ENCODE assay signal across 9 cellular contexts in the genomic region with DNA sequence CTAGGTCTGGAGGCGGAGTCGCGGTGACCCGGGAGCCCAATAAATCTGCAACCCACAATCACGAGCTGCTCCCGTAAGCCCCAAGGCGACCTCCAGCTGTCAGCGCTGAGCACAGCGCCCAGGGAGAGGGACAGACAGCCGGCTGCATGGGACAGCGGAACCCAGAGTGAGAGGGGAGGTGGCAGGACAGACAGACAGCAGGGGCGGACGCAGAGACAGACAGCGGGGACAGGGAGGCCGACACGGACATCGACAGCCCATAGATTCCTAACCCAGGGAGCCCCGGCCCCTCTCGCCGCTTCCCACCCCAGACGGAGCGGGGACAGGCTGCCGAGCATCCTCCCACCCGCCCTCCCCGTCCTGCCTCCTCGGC. TPM values are rescaled to one million over a fixed set of nuclear protein-coding genes. Genes with fewer than 3 reads are reported as not detected.
DNase-seq lines count a peak whose midpoint lies in the region; ATAC-seq and TF ChIP-seq lines count a peak whose summit lies in the region.
"Had no signal": no experiment of that assay in that cellular context is flagged by ENCODE, and none has a peak within 500 bp of the region (broad histone marks: within the 10 kb centered on the region; RNA-seq: fewer than 3 reads in every experiment).

A gene (plus strand): TSS at position 68 of the 373 bp plus-strand sequence. CDS start 375 bp downstream, outside the sequence.

- H3K4me1 Mint-ChIP-seq in GM23338 (peaks cover 12% of the 10 kb centered on the region), neural progenitor cell (peaks cover 2% of the 10 kb centered on the region)

- TF ChIP-seq CTCF in GM23338 (conservative IDR thresholded peaks at IDR 0.05; ENCODE audit: low read depth in 2 of 2) (no peak; a peak in 1 of 4 replicates), neural progenitor cell (IDR thresholded peaks at IDR 0.05) (no peak)

- H3K27ac Mint-ChIP-seq in GM23338 (no peak within 1 kb of the TSS), neural progenitor cell (no peak within 1 kb of the TSS)
- H3K27ac Mint-ChIP-seq in activated naive CD4-positive, alpha-beta T cell treated with anti-CD3 and anti-CD28 coated beads, Interleukin-2, amount 50 U/mL, for 72 hours = peak within 1 kb of the TSS; percentile 36 to 63

- H3K4me3 ChIP-seq in GM23338 (0 out of 2 replicates have a peak within 1 kb of the TSS, but pooled peaks have one; percentile 30), neural progenitor cell (no peak within 1 kb of the TSS)

- ATAC-seq in GM23338 (no peak; the same call in 2 of the 3 replicates), HG02885 (IDR thresholded peaks at IDR 0.05; ENCODE audit: poor library complexity, unreplicated experiment) (no peak)
- ATAC-seq in activated naive CD4-positive, alpha-beta T cell treated with anti-CD3 and anti-CD28 coated beads, Interleukin-2, amount 50 U/mL, for 72 hours = peak; percentile 16 to 25

- H3F3A ChIP-seq in GM23338 (replicated peaks; ENCODE audit: low read depth) (peaks cover 11% of the 10 kb centered on the region; the same call in 1 of the 2 replicates), neural progenitor cell (ENCODE audit: low read depth) (peaks cover 8% of the 10 kb centered on the region)

- no peaks in the 10 kb centered on the region for H3K9me3 ChIP-seq in neural progenitor cell (ENCODE audit: low read depth)

- H3K27ac ChIP-seq in GM23338 (ENCODE audit: low read depth) = no peak within 1 kb of the TSS
- H3K27ac ChIP-seq in neural progenitor cell = no peak within 1 kb of the TSS

- peaks cover 41% of the 10 kb centered on the region for H3K27me3 ChIP-seq in GM23338 (ENCODE audit: insufficient read depth)
- peaks cover 57% of the 10 kb centered on the region for H3K27me3 ChIP-seq in neural progenitor cell

- H3K9me3 Mint-ChIP-seq in GM23338 (no peaks in the 10 kb centered on the region), neural progenitor cell (no peaks in the 10 kb centered on the region)
- H3K9me3 Mint-ChIP-seq in activated naive CD4-positive, alpha-beta T cell treated with anti-CD3 and anti-CD28 coated beads, Interleukin-2, amount 50 U/mL, for 72 hours = no peaks in the 10 kb centered on the region

- peaks cover 12% of the 10 kb centered on the region; the same call in 1 of the 2 replicates for H3K4me1 ChIP-seq in GM23338 (ENCODE audit: insufficient read depth)
- H3K4me1 ChIP-seq in neural progenitor cell = no peaks in the 10 kb centered on the region

- H3K79me2 ChIP-seq in GM23338 (replicated peaks; ENCODE audit: insufficient read depth) = no peaks in the 10 kb centered on the region
- H3K79me2 ChIP-seq in neural progenitor cell (ENCODE audit: low read depth) = no peaks in the 10 kb centered on the region

- H3K4me3 Mint-ChIP-seq in GM23338 (no peak within 1 kb of the TSS), neural progenitor cell (peak within 1 kb of the TSS; percentile 41)

- H4K20me1 ChIP-seq in GM23338 (replicated peaks; ENCODE audit: insufficient read depth) (no peaks in the 10 kb centered on the region), neural progenitor cell (ENCODE audit: low read depth) (no peaks in the 10 kb centered on the region)

- H3K9ac ChIP-seq in neural progenitor cell = no peak within 1 kb of the TSS

- H3K27me3 Mint-ChIP-seq in GM23338 (ENCODE audit: insufficient read depth, low read depth, poor library complexity) (peaks cover 35% of the 10 kb centered on the region), neural progenitor cell (ENCODE audit: insufficient read depth, low read depth) (peaks cover 19% of the 10 kb centered on the region)

- H3K36me3 ChIP-seq in GM23338 (ENCODE audit: insufficient read depth) (no peaks in the 10 kb centered on the region), neural progenitor cell (no peaks in the 10 kb centered on the region)

- H3K36me3 Mint-ChIP-seq in GM23338 (ENCODE audit: low read depth) = no peaks in the 10 kb centered on the region
- H3K36me3 Mint-ChIP-seq in activated naive CD4-positive, alpha-beta T cell treated with anti-CD3 and anti-CD28 coated beads, Interleukin-2, amount 50 U/mL, for 72 hours = peaks cover 0 to 4% of the 10 kb centered on the region in 2 donors
- H3K36me3 Mint-ChIP-seq in neural progenitor cell = no peaks in the 10 kb centered on the region

- H3K9me2 ChIP-seq in GM23338 (ENCODE audit: insufficient read depth) = no peaks in the 10 kb centered on the region

- H3K4me2 ChIP-seq in GM23338 (peak within 1 kb of the TSS; percentile 62), neural progenitor cell (no peak within 1 kb of the TSS)

- DNase-seq in GM23338 (ENCODE audit: low spot score) (peak; percentile 42), NCI-H82 treated with DMSO at 0.1 percent for 48 hours (lab: John Stamatoyannopoulos, UW; ENCODE audit: unreplicated experiment) (peak; percentile 46), neural progenitor cell (ENCODE audit: low spot score) (peak; percentile 45), NCI-H2196 (lab: John Stamatoyannopoulos, UW; ENCODE audit: unreplicated experiment) (no peak), NCI-H2107 (lab: John Stamatoyannopoulos, UW) (no peak), GM03348 (ENCODE audit: low spot score) (no peak)
- peak in 1 of 2 donors; percentile 11 for DNase-seq in activated naive CD4-positive, alpha-beta T cell treated with anti-CD3 and anti-CD28 coated beads, Interleukin-2, amount 50 U/mL, for 72 hours (ENCODE audit: low spot score in 2 of 2)
- DNase-seq: T-helper 9 cell had no signal

- H2AFZ ChIP-seq in GM23338 (0 out of 2 replicates have a peak within 1 kb of the TSS, but pooled peaks have one; percentile 63), neural progenitor cell (replicated peaks) (no peak within 1 kb of the TSS)

TF ChIP-seq in GM23338, 12 proteins besides CTCF, POLR2A, EP300 and RAD21 (continues in another document):
- TF ChIP-seq, protein P1, sequence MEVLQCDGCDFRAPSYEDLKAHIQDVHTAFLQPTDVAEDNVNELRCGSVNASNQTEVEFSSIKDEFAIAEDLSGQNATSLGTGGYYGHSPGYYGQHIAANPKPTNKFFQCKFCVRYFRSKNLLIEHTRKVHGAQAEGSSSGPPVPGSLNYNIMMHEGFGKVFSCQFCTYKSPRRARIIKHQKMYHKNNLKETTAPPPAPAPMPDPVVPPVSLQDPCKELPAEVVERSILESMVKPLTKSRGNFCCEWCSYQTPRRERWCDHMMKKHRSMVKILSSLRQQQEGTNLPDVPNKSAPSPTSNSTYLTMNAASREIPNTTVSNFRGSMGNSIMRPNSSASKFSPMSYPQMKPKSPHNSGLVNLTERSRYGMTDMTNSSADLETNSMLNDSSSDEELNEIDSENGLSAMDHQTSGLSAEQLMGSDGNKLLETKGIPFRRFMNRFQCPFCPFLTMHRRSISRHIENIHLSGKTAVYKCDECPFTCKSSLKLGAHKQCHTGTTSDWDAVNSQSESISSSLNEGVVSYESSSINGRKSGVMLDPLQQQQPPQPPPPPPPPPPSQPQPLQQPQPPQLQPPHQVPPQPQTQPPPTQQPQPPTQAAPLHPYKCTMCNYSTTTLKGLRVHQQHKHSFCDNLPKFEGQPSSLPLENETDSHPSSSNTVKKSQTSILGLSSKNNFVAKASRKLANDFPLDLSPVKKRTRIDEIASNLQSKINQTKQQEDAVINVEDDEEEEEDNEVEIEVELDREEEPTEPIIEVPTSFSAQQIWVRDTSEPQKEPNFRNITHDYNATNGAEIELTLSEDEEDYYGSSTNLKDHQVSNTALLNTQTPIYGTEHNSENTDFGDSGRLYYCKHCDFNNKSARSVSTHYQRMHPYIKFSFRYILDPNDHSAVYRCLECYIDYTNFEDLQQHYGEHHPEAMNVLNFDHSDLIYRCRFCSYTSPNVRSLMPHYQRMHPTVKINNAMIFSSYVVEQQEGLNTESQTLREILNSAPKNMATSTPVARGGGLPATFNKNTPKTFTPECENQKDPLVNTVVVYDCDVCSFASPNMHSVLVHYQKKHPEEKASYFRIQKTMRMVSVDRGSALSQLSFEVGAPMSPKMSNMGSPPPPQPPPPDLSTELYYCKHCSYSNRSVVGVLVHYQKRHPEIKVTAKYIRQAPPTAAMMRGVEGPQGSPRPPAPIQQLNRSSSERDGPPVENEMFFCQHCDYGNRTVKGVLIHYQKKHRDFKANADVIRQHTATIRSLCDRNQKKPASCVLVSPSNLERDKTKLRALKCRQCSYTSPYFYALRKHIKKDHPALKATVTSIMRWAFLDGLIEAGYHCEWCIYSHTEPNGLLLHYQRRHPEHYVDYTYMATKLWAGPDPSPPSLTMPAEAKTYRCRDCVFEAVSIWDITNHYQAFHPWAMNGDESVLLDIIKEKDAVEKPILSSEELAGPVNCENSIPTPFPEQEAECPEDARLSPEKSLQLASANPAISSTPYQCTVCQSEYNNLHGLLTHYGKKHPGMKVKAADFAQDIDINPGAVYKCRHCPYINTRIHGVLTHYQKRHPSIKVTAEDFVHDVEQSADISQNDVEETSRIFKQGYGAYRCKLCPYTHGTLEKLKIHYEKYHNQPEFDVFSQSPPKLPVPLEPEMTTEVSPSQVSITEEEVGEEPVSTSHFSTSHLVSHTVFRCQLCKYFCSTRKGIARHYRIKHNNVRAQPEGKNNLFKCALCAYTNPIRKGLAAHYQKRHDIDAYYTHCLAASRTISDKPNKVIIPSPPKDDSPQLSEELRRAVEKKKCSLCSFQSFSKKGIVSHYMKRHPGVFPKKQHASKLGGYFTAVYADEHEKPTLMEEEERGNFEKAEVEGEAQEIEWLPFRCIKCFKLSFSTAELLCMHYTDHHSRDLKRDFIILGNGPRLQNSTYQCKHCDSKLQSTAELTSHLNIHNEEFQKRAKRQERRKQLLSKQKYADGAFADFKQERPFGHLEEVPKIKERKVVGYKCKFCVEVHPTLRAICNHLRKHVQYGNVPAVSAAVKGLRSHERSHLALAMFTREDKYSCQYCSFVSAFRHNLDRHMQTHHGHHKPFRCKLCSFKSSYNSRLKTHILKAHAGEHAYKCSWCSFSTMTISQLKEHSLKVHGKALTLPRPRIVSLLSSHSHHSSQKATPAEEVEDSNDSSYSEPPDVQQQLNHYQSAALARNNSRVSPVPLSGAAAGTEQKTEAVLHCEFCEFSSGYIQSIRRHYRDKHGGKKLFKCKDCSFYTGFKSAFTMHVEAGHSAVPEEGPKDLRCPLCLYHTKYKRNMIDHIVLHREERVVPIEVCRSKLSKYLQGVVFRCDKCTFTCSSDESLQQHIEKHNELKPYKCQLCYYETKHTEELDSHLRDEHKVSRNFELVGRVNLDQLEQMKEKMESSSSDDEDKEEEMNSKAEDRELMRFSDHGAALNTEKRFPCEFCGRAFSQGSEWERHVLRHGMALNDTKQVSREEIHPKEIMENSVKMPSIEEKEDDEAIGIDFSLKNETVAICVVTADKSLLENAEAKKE (CRISPR knock-in tag; IDR thresholded peaks at IDR 0.05) = no peak

RNA-seq across cellular contexts. Expression of the gene that starts here (rescaled TPM):
- total RNA-seq in GM23338 (2014; rRNA removed; shearing (Covaris generic)) = 2.1 and 2.6 TPM in 2 replicates
- polyA plus RNA-seq in GM23338 (2016; fragmentation: Nextera tagmentation; extraction: Ambion mirVana) = 1.0 and 1.7 TPM in 2 replicates
- total RNA-seq in activated naive CD4-positive, alpha-beta T cell treated with anti-CD3 and anti-CD28 coated beads, Interleukin-2, amount 50 U/mL, for 72 hours = 1 to 10 TPM; 1.5 to 2.0 TPM
- total RNA-seq in neural progenitor cell (ENCODE audit: low replicate concordance) = 0.37 and 0.51 TPM in 2 replicates

Comparison
In these comparisons a context has a peak if more than half of its experiments do, and no peak if none do; other contexts are left out.
1. Peak in DNase-seq in neural progenitor cell; RNA of the gene not detected or under 1 TPM.
2. ATAC-seq: peak in activated naive CD4-positive, alpha-beta T cell treated with anti-CD3 and anti-CD28 coated beads, Interleukin-2, amount 50 U/mL, for 72 hours (2 of 2); none in GM23338 (single experiment) and HG02885 (single experiment).
3. DNase-seq: peak in GM23338 (single experiment) and NCI-H82 treated with DMSO at 0.1 percent for 48 hours (single experiment); none in NCI-H2196 (single experiment), NCI-H2107 (single experiment) and GM03348 (single experiment).
4. H3K27ac Mint-ChIP-seq: peak in activated naive CD4-positive, alpha-beta T cell treated with anti-CD3 and anti-CD28 coated beads, Interleukin-2, amount 50 U/mL, for 72 hours (2 of 2); none in GM23338 (single experiment) and neural progenitor cell (single experiment).